In genomic region chrX:107323786-107324492, GRCh38 we compare ENCODE assay signal across 18 cellular contexts.
A peak's percentile ranks its signal among the peaks of the same experiment; 100 is the strongest.
DNase-seq lines count a peak whose midpoint lies in the region; ATAC-seq and TF ChIP-seq lines count a peak whose summit lies in the region.
"Had no signal": no experiment of that assay in that cellular context is flagged by ENCODE, and none has a peak within 500 bp of the region (broad histone marks: within the 10 kb centered on the region; RNA-seq: fewer than 3 reads in every experiment).

No MANE protein-coding gene starts in this region.

- H3K36me3 ChIP-seq in SK-N-SH (replicated peaks in 1 of 2; ENCODE audit: control insufficient read depth in 1 of 2, insufficient read depth in 2 of 2, low read length in 1 of 2) (no peaks in the 10 kb centered on the region), HUES64 (ENCODE audit: insufficient read depth, low read length) (no peaks in the 10 kb centered on the region), aorta (ENCODE audit: control insufficient read depth in 1 of 2, insufficient read depth in 2 of 2, low read length in 1 of 2) (no peaks in the 10 kb centered on the region), PC-3 (ENCODE audit: low read depth, low read length) (no peaks in the 10 kb centered on the region)
- H3K36me3 ChIP-seq: HAP-1, SJSA1 had no signal

- H4K20me1 ChIP-seq in SK-N-SH (ENCODE audit: insufficient read depth) (no peaks in the 10 kb centered on the region), PC-3 (ENCODE audit: low read length) (no peaks in the 10 kb centered on the region)

- intact Hi-C loops in aorta (cut with DNase I) (no loop called here), PC-3 (cut with micrococcal nuclease) (no loop called here)

- H3K4me1 ChIP-seq in SK-N-SH (ENCODE audit: control insufficient read depth in 1 of 2, insufficient read depth in 2 of 2, low read depth in 1 of 2, low read length in 1 of 2) (no peaks in the 10 kb centered on the region; a peak in 1 of 4 replicates), HUES64 (ENCODE audit: insufficient read depth, low read length) (no peaks in the 10 kb centered on the region), aorta (ENCODE audit: control insufficient read depth in 1 of 2, insufficient read depth in 2 of 2, low read length in 2 of 2) (no peaks in the 10 kb centered on the region), PC-3 (ENCODE audit: insufficient read depth, low read length) (no peaks in the 10 kb centered on the region)
- H3K4me1 ChIP-seq: HAP-1, SJSA1 had no signal

- BruUV-seq in PC-3 (replicated peaks; lab: Mats Ljungman, UMichigan): no TSS peak

- TF ChIP-seq RAD21 in SK-N-SH (IDR thresholded peaks at IDR 0.05; ENCODE audit: low read length): no peak

- H3K9me2 ChIP-seq in SK-N-SH (no peaks in the 10 kb centered on the region), PC-3 (replicated peaks; ENCODE audit: low read length) (no peaks in the 10 kb centered on the region)

- H3K4me2 ChIP-seq in SK-N-SH (no peak overlapping the region), PC-3 (ENCODE audit: low read length) (no peak overlapping the region)

- H3K27me3 ChIP-seq in SK-N-SH (ENCODE audit: insufficient read depth): peaks cover 7% of the 10 kb centered on the region
- no peaks in the 10 kb centered on the region for H3K27me3 ChIP-seq in HUES64 (ENCODE audit: insufficient read depth, low read length)
- H3K27me3 ChIP-seq in aorta (ENCODE audit: control insufficient read depth in 1 of 2, insufficient read depth in 2 of 2, low read length in 1 of 2): no peaks in the 10 kb centered on the region
- no peaks in the 10 kb centered on the region; the same call in 1 of the 2 replicates for H3K27me3 ChIP-seq in PC-3 (ENCODE audit: low read length)
- H3K27me3 ChIP-seq: SJSA1 had no signal

- H2AFZ ChIP-seq in SK-N-SH (ENCODE audit: low read depth): no peak overlapping the region
- H2AFZ ChIP-seq in PC-3 (ENCODE audit: low read length): no peak overlapping the region

- no peak for TF ChIP-seq EP300 in SK-N-SH (IDR thresholded peaks at IDR 0.05; ENCODE audit: borderline replicate concordance in 1 of 2, low read depth in 1 of 2, low read length in 1 of 2)

- H3K9ac ChIP-seq in SK-N-SH (no peak overlapping the region), HUES64 (ENCODE audit: low read depth, low read length) (no peak overlapping the region), PC-3 (ENCODE audit: low read length) (no peak overlapping the region)

- no peak overlapping the region; a peak in 1 of 4 replicates for H3K4me3 ChIP-seq in SK-N-SH (ENCODE audit: low read depth in 2 of 2, low read length in 1 of 2)
- peak overlapping the region; percentile 43; the same call in 1 of the 2 replicates for H3K4me3 ChIP-seq in HUES64 (ENCODE audit: low read length)
- H3K4me3 ChIP-seq in iPS-18c (ENCODE audit: insufficient read depth, low read depth, low read length): peak overlapping the region; percentile 38; the same call in 1 of the 2 replicates
- no peak overlapping the region for H3K4me3 ChIP-seq in aorta (ENCODE audit: low read length in 2 of 2)
- no peak overlapping the region for H3K4me3 ChIP-seq in PC-3 (ENCODE audit: low read length)
- H3K4me3 ChIP-seq: HAP-1, SJSA1 had no signal

- WGBS in SK-N-SH (ENCODE audit: low lambda C conversion rate): 40% methylated on average over 1 of the region's 39 CpGs
- 86% methylated on average over 38 of the region's 39 CpGs for WGBS in HUES64
- 31 to 44% methylated on average over 35 to 39 of the region's 39 CpGs for WGBS in aorta, 2 donors

- H3K9me3 ChIP-seq in SK-N-SH (no peaks in the 10 kb centered on the region), HUES64 (ENCODE audit: insufficient read depth, low read depth, low read length) (no peaks in the 10 kb centered on the region), iPS-18c (ENCODE audit: control insufficient read depth, insufficient read depth, low read length) (no peaks in the 10 kb centered on the region), aorta (ENCODE audit: control insufficient read depth, low read length) (no peaks in the 10 kb centered on the region), PC-3 (ENCODE audit: low read length) (no peaks in the 10 kb centered on the region)
- H3K9me3 ChIP-seq: HAP-1, SJSA1 had no signal

- POLR2A ChIA-PET in SK-N-SH (lab: Yijun Ruan, JAX): no interaction called here
- POLR2A ChIA-PET in PC-3 (lab: Charles Lee; ENCODE audit: unreplicated experiment): no interaction called here

- DNase-seq in SK-N-SH (peak; percentile 16), aorta (peak in 1 of 2 donors; percentile 43), PC-3 (no peak), germinal center (ENCODE audit: low spot score) (no peak)
- no peak for DNase-seq in activated effector memory CD4-positive, alpha-beta T cell treated with Interleukin-2 at 50 U/mL for 16 hours
- DNase-seq: 8988T; CD8-positive, alpha-beta memory T cell; DMS153; MV-4-11; NCI-H1105 treated with DMSO at 0.1 percent for 48 hours; NCI-H2029 treated with DMSO at 0.1 percent for 48 hours; NCI-H510A treated with DMSO at 0.1 percent for 48 hours had no signal

- CTCF ChIA-PET in SK-N-SH (lab: Yijun Ruan, JAX) (interaction anchor here (0.6 to 1.3 kb wide), 3 partner anchors 205 to 519 kb away, joined by 3 to 10 read pairs (median 4); partner anchors contain the start of gene RBM41), PC-3 (lab: Charles Lee) (no interaction called here)

- H3F3A ChIP-seq in SK-N-SH (replicated peaks; ENCODE audit: insufficient read depth) (no peaks in the 10 kb centered on the region), PC-3 (ENCODE audit: low read length, unreplicated experiment) (no peaks in the 10 kb centered on the region)

- TF ChIP-seq CTCF in SK-N-SH (IDR thresholded peaks at IDR 0.05): no peak
- TF ChIP-seq CTCF in PC-3 (conservative IDR thresholded peaks at IDR 0.05; ENCODE audit: low read depth, low read length): no peak

- no peak overlapping the region for H3K27ac ChIP-seq in SK-N-SH (ENCODE audit: low read depth in 2 of 2, low read length in 1 of 2)
- H3K27ac ChIP-seq in HUES64 (ENCODE audit: low read depth, low read length): no peak overlapping the region
- H3K27ac ChIP-seq in aorta (ENCODE audit: low read depth in 1 of 2, low read length in 2 of 2): no peak overlapping the region
- H3K27ac ChIP-seq in PC-3 (ENCODE audit: low read length): no peak overlapping the region
- H3K27ac ChIP-seq: C4-2B, SJSA1 had no signal

- H3K79me2 ChIP-seq in SK-N-SH (ENCODE audit: insufficient read depth): no peaks in the 10 kb centered on the region
- H3K79me2 ChIP-seq in PC-3 (ENCODE audit: low read length): no peaks in the 10 kb centered on the region

- ATAC-seq in SK-N-SH treated with all-trans-retinoic acid at 6 μM for 48 hours (no peak), aorta (ENCODE audit: low FRiP score) (peak; percentile 24), PC-3 (no peak)

TF ChIP-seq in SK-N-SH, 30 proteins besides CTCF, POLR2A, EP300 and RAD21 (continues in another document):
- TF ChIP-seq TEAD4 (IDR thresholded peaks at IDR 0.05; ENCODE audit: borderline replicate concordance, insufficient read depth) (no peak), USF1 (IDR thresholded peaks at IDR 0.05; ENCODE audit: borderline replicate concordance, low read depth) (no peak), FOXM1 (IDR thresholded peaks at IDR 0.05; ENCODE audit: low read depth) (no peak), MXI1 (IDR thresholded peaks at IDR 0.05; ENCODE audit: low read depth, low read length) (no peak), RXRA (IDR thresholded peaks at IDR 0.05; ENCODE audit: borderline replicate concordance, low read depth) (no peak), TCF12 (IDR thresholded peaks at IDR 0.05) (no peak), IRF3 (IDR thresholded peaks at IDR 0.05; ENCODE audit: low read depth, low read length) (no peak), JUND (IDR thresholded peaks at IDR 0.05) (no peak)

TF ChIP-seq in SK-N-SH treated with all-trans-retinoic acid at 6 μM for 48 hours, 23 proteins besides CTCF, POLR2A, EP300 and RAD21 (continues in another document):
- no peak for TF ChIP-seq PATZ1 (CRISPR knock-in tag; IDR thresholded peaks at IDR 0.05; ENCODE audit: borderline replicate concordance)
- no peak for TF ChIP-seq PPARA (CRISPR knock-in tag; IDR thresholded peaks at IDR 0.05; ENCODE audit: borderline replicate concordance)
- no peak for TF ChIP-seq RARB (CRISPR knock-in tag; IDR thresholded peaks at IDR 0.05)
- no peak for TF ChIP-seq ZFP3 (CRISPR knock-in tag; IDR thresholded peaks at IDR 0.05)
- TF ChIP-seq TOX (CRISPR knock-in tag; IDR thresholded peaks at IDR 0.05; ENCODE audit: borderline replicate concordance): no peak
- TF ChIP-seq CSDC2 (CRISPR knock-in tag; IDR thresholded peaks at IDR 0.05): no peak
- TF ChIP-seq ARNTL (CRISPR knock-in tag; IDR thresholded peaks at IDR 0.05; ENCODE audit: borderline replicate concordance, low read depth): no peak
- TF ChIP-seq BACH2 (CRISPR knock-in tag; IDR thresholded peaks at IDR 0.05; ENCODE audit: borderline replicate concordance): no peak
- TF ChIP-seq GLIS3 (CRISPR knock-in tag; IDR thresholded peaks at IDR 0.05): no peak
- TF ChIP-seq ESRRG (CRISPR knock-in tag; IDR thresholded peaks at IDR 0.05): no peak
- TF ChIP-seq ZNF70 (CRISPR knock-in tag; IDR thresholded peaks at IDR 0.05): no peak
- no peak for TF ChIP-seq SNAI2 (CRISPR knock-in tag; IDR thresholded peaks at IDR 0.05)
- TF ChIP-seq CREB5 (CRISPR knock-in tag; IDR thresholded peaks at IDR 0.05; ENCODE audit: low read depth): no peak

Comparison
In these comparisons a context has a peak if more than half of its experiments do, and no peak if none do; other contexts are left out.
1. H3K4me3 ChIP-seq: peak in HUES64 (single experiment) and iPS-18c (single experiment); none in SK-N-SH (0 of 2), aorta (0 of 2) and PC-3 (single experiment).